In genomic region chr13:62327367-62327766, GRCh38 we compare ENCODE assay signal across 1 cellular context.
TF ChIP-seq lines count a peak whose summit lies in the region.

No MANE protein-coding gene starts in this region.

TF ChIP-seq in SK-N-SH, 30 proteins besides CTCF, POLR2A, EP300 and RAD21 (continued from another document):
- no peak for TF ChIP-seq ZBTB33 (IDR thresholded peaks at IDR 0.05; ENCODE audit: borderline replicate concordance, low read depth)
- TF ChIP-seq GATA2 (CRISPR knock-in tag; IDR thresholded peaks at IDR 0.05), result no peak
- TF ChIP-seq CHD2 (IDR thresholded peaks at IDR 0.05; ENCODE audit: low read length, partially characterized antibody), result no peak
- no peak for TF ChIP-seq MAX (IDR thresholded peaks at IDR 0.05; ENCODE audit: low read depth)
- no peak for TF ChIP-seq IRF3 (IDR thresholded peaks at IDR 0.05; ENCODE audit: low read depth, low read length)
